Comparison of ENCODE assay signal across 25 cellular contexts in the genomic region with DNA sequence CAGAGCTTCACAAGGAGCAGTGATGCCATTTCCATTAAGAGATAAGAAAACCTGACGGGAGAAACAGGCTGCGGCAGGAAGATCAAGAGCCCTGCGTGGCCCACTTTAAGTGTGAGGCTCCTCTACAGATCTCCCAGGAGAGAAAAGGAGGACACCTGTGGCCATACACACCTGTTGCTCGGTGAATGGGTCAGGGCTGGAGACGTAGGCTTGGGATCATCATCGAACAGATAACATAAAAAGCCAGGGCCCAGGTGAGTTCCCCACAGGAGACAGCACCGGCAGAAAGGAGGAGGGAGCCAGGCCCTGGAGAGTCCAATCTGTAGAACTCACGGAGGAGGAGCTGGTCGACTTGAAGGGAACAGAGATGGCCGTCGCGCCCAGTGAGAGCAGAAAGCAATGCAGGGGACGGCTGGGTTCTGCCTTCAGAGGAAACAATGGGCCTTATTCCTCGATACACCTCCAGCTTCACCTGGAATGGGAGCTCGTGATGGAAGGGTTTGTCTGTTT.
"Had no signal": no experiment of that assay in that cellular context is flagged by ENCODE, and none has a peak within 500 bp of the region (broad histone marks: within the 10 kb centered on the region; RNA-seq: fewer than 3 reads in every experiment).

No MANE protein-coding gene starts in this region.

- H3K9me3 Mint-ChIP-seq: neural progenitor cell had no signal

- H3K4me3 ChIP-seq: left ventricle myocardium inferior, lower lobe of right lung, neural progenitor cell, pancreas, right atrium auricular region, smooth muscle cell, stomach, thyroid gland had no signal

- H3K36me3 Mint-ChIP-seq: immature natural killer cell, neural progenitor cell had no signal

- H3K4me3 Mint-ChIP-seq: effector memory CD8-positive, alpha-beta T cell; immature natural killer cell; nephron; neural progenitor cell had no signal

- H3K4me1 ChIP-seq: left ventricle myocardium inferior, lower lobe of right lung, pancreas, right atrium auricular region, stomach, thyroid gland had no signal

- H2AFZ ChIP-seq: neural progenitor cell had no signal

- ATAC-seq: effector memory CD8-positive, alpha-beta T cell; left colon; lower lobe of right lung; pancreas; sciatic nerve had no signal

- H3K27ac Mint-ChIP-seq: nephron, neural progenitor cell, progenitor cell of endocrine pancreas had no signal

- H3K9me3 ChIP-seq: left ventricle myocardium inferior, lower lobe of right lung, pancreas, right atrium auricular region, stomach, thyroid gland had no signal

- H3K27me3 ChIP-seq: neural progenitor cell, pancreas, right atrium auricular region, thyroid gland had no signal

- DNase-seq: cortex of kidney; effector memory CD8-positive, alpha-beta T cell; hypothalamus; immature natural killer cell; islet precursor cell; kidney glomerular epithelial cell; left colon; left ventricle myocardium inferior; lower lobe of right lung; nucleus accumbens; pancreas; stimulated activated CD4-positive, alpha-beta T cell treated with anti-CD3 and anti-CD28 coated beads, Interleukin-12 subunit alpha, Interleukin-12 subunit beta, amount 100 ng/mL, for 4 hours; stimulated activated CD4-positive, alpha-beta T cell treated with anti-CD3 and anti-CD28 coated beads, Interleukin-1b, Interleukin-23, amount 100 ng/mL, for 48 hours; stimulated activated CD4-positive, alpha-beta T cell treated with anti-CD3 and anti-CD28 coated beads, Interleukin-4, amount 100 ng/mL, for 1 hour; stimulated activated CD8-positive, alpha-beta memory T cell treated with anti-CD3 and anti-CD28 coated beads, Interleukin-4, amount 100 ng/mL, for 48 hours; stimulated activated naive CD4-positive, alpha-beta T cell treated with Interleukin-2 at 50 U/mL for 16 hours; stomach; thyroid gland; trophoblast cell had no signal

- H3K36me3 ChIP-seq: left ventricle myocardium inferior, lower lobe of right lung, neural progenitor cell, pancreas, right atrium auricular region, stomach, thyroid gland had no signal

- H3K4me2 ChIP-seq: neural progenitor cell, smooth muscle cell had no signal

- H3K9ac ChIP-seq: neural progenitor cell had no signal

- H3K27ac ChIP-seq: left ventricle myocardium inferior, lower lobe of right lung, neural progenitor cell, pancreas, right atrium auricular region, stomach, thyroid gland had no signal
